Comparison of ENCODE assay signal across 8 cellular contexts in the genomic region with DNA sequence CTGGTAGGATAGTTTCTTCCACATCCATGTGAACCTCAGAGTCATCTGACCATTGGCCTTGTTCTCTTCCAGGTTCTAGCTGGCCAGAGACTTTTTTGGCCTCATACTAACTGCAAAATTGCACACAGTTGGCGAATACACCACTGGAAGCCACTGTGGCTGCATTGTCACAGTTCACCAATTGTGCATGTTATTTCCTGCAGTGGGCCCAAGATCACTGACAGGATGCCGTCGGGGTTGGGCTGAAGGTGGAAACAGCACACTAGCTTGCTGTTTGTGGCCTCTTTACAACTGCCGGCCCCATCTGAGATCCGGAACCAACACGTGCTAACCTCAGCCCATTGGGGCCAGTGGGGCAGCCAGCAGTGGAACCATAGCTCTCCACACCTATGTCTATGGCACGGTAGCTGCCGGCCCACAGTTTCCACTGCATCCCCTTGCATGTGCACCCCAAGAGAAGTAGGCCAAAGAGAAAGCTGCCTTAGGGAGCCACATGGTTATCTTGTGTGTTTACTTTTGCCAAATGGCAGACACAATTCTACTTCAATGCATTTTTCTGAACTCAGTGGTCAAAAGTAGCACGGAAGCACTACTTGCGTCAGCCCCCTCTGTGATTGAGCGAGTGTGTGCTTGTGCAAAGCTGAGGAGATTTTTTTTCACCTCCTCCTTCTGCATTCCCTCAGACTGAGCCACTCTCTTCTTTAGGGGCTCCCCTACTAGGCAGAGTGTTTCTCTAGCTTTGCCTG.
DNase-seq lines count a peak whose midpoint lies in the region; ATAC-seq, FAIRE-seq and TF ChIP-seq lines count a peak whose summit lies in the region.

No MANE protein-coding gene starts in this region.

- no peaks in the 10 kb centered on the region for H3K27me3 ChIP-seq in GM12878 (replicated peaks in 1 of 2; ENCODE audit: control insufficient read depth in 2 of 2, insufficient read depth in 2 of 2, low read length in 1 of 2)

- SMC1A ChIA-PET in GM12878 (lab: Charles Lee; ENCODE audit: uncharacterized antibody, unreplicated experiment): interaction anchor here (0.7 to 14.2 kb wide), 22 partner anchors 7 to 531 kb away, joined by 3 to 321 read pairs (median 9); no protein-coding TSS in a partner anchor

- RAD21 ChIA-PET in GM12878 (lab: Charles Lee; ENCODE audit: unreplicated experiment): interaction anchor here (0.7 to 15.7 kb wide), 34 partner anchors 7 to 537 kb away, joined by 3 to 343 read pairs (median 8); no protein-coding TSS in a partner anchor

- BruUV-seq in GM12878 (replicated peaks; lab: Mats Ljungman, UMichigan): no TSS peak

- peaks cover 12% of the 10 kb centered on the region for H3K79me2 ChIP-seq in GM12878 (ENCODE audit: control insufficient read depth, insufficient read depth, low read length)

- H3K9ac ChIP-seq in GM12878 (ENCODE audit: control insufficient read depth, insufficient read depth, low read length): peak overlapping the region; percentile 81

- TF ChIP-seq POLR2A in A549 (IDR thresholded peaks at IDR 0.05; ENCODE audit: low read length) (no peak), GM12878 (IDR thresholded peaks at IDR 0.05; ENCODE audit: low read depth, low read length) (peak; percentile 78)

- in situ Hi-C loops in GM12878 (cut with MboI): no loop called here

- no peak for DNase-seq in A549 (ENCODE audit: low read depth in 1 of 2, low spot score in 1 of 2)
- peak; percentile 25 for DNase-seq in T follicular helper cell (ENCODE audit: low read depth)
- peak; percentile 95 for DNase-seq in GM12878 (ENCODE audit: low read depth, low spot score)
- DNase-seq in foreskin melanocyte: no peak
- DNase-seq in D341Med (ENCODE audit: low spot score): no peak
- no peak for DNase-seq in middle frontal gyrus (ENCODE audit: extremely low spot score, low spot score)

- intact Hi-C loops in GM12878 (cut with micrococcal nuclease; ENCODE audit: unreplicated experiment): loop anchor here (1.0 to 10.0 kb wide), 9 partner anchors 15 to 531 kb away; no protein-coding TSS in a partner anchor

- H3K9me3 ChIP-seq in A549 (no peaks in the 10 kb centered on the region), GM12878 (replicated peaks; ENCODE audit: control insufficient read depth, insufficient read depth, low read length) (no peaks in the 10 kb centered on the region)

- FAIRE-seq in A549 (lab: Jason Lieb, UNC) (no peak), GM12878 (lab: Jason Lieb, UNC) (no peak)

- WGBS in A549 (ENCODE audit: missing lambda C conversion rate): 98% methylated on average over 11 of the region's 11 CpGs
- WGBS in GM12878 (ENCODE audit: insufficient coverage, insufficient replicate concordance, low lambda C conversion rate, missing lambda C conversion rate): 3% methylated on average over 11 of the region's 11 CpGs

- ATAC-seq in A549 (no peak), GM21528 (IDR thresholded peaks at IDR 0.05; ENCODE audit: low FRiP score, unreplicated experiment) (peak; percentile 37), GM12878 (peak; percentile 57)

- H4K20me1 ChIP-seq in GM12878 (ENCODE audit: control insufficient read depth, insufficient read depth): no peaks in the 10 kb centered on the region

- TF ChIP-seq EP300 in A549 (IDR thresholded peaks at IDR 0.05): no peak
- peak; percentile 68 to 84 for TF ChIP-seq EP300 in GM12878 (IDR thresholded peaks at IDR 0.05; ENCODE audit: borderline replicate concordance in 1 of 2, control insufficient read depth in 1 of 2, low read depth in 2 of 2, low read length in 2 of 2)

- peaks cover 29% of the 10 kb centered on the region for H3K4me1 ChIP-seq in A549
- peaks cover 89% of the 10 kb centered on the region for H3K4me1 ChIP-seq in GM12878 (ENCODE audit: control insufficient read depth, insufficient read depth, low read length)

- POLR2A ChIA-PET in A549 (lab: Yijun Ruan, JAX): no interaction called here
- POLR2A ChIA-PET in GM12878 (lab: Charles Lee): interaction anchor here (0.5 to 12.4 kb wide), 21 partner anchors 9 to 537 kb away, joined by 3 to 141 read pairs (median 6); no protein-coding TSS in a partner anchor

- CTCF ChIA-PET in A549 (lab: Yijun Ruan, JAX): interaction anchor here (1.1 kb wide), 1 partner anchor 34 kb away, joined by 3 read pairs; no protein-coding TSS in a partner anchor
- CTCF ChIA-PET in GM12878 (lab: Yijun Ruan, JAX): interaction anchor here (0.6 to 10.0 kb wide), 22 partner anchors 8 to 541 kb away, joined by 3 to 73 read pairs (median 4); no protein-coding TSS in a partner anchor

- H3K27ac ChIP-seq in A549 (peak overlapping the region; percentile 49 to 59; a peak in 4 of 6 replicates), GM12878 (ENCODE audit: control insufficient read depth, insufficient read depth) (peak overlapping the region; percentile 92), skin epidermis (peak overlapping the region in 20 of 21 experiments; percentile 11 to 91 (median 57))

- no peak overlapping the region for H3K4me3 ChIP-seq in A549
- H3K4me3 ChIP-seq in GM12878: no peak overlapping the region
- H3K4me3 ChIP-seq in skin epidermis: no peak overlapping the region

- TF ChIP-seq RAD21 in A549 (conservative IDR thresholded peaks at IDR 0.05 in 1 of 2, IDR thresholded peaks at IDR 0.05 in 1 of 2) (no peak), GM12878 (IDR thresholded peaks at IDR 0.05; ENCODE audit: insufficient read depth, low read depth, low read length) (peak; percentile 20; the same call in 1 of the 2 replicates)

- H3K36me3 ChIP-seq in GM12878 (ENCODE audit: control insufficient read depth in 2 of 2, insufficient read depth in 2 of 2, low read length in 1 of 2): no peaks in the 10 kb centered on the region

- H2AFZ ChIP-seq in GM12878 (ENCODE audit: control insufficient read depth, low read depth, low read length): no peak overlapping the region; the same call in 1 of the 2 replicates

- TF ChIP-seq CTCF in A549 (IDR thresholded peaks at IDR 0.05) (no peak), GM12878 (IDR thresholded peaks at IDR 0.05 in 2 of 3, conservative IDR thresholded peaks at IDR 0.05 in 1 of 3; ENCODE audit: control insufficient read depth in 2 of 3, extremely low read depth in 1 of 3, insufficient read depth in 1 of 3, low read depth in 3 of 3, low read length in 3 of 3) (no peak)

- no peak overlapping the region for H3K4me2 ChIP-seq in A549
- peak overlapping the region; percentile 53 for H3K4me2 ChIP-seq in GM12878 (ENCODE audit: control insufficient read depth, insufficient read depth)

TF ChIP-seq in A549, 52 proteins besides CTCF, POLR2A, EP300 and RAD21:
- TF ChIP-seq HOXB5 (CRISPR knock-in tag; IDR thresholded peaks at IDR 0.05) (no peak), HOXA7 (CRISPR knock-in tag; IDR thresholded peaks at IDR 0.05) (no peak), KDM5A (IDR thresholded peaks at IDR 0.05) (no peak)
- TF ChIP-seq, protein P1, sequence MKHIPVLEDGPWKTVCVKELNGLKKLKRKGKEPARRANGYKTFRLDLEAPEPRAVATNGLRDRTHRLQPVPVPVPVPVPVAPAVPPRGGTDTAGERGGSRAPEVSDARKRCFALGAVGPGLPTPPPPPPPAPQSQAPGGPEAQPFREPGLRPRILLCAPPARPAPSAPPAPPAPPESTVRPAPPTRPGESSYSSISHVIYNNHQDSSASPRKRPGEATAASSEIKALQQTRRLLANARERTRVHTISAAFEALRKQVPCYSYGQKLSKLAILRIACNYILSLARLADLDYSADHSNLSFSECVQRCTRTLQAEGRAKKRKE (CRISPR knock-in tag; IDR thresholded peaks at IDR 0.05; ENCODE audit: low read depth): no peak

TF ChIP-seq in GM12878, 131 proteins besides CTCF, POLR2A, EP300 and RAD21 (continues in another document):
- TF ChIP-seq, protein P2, sequence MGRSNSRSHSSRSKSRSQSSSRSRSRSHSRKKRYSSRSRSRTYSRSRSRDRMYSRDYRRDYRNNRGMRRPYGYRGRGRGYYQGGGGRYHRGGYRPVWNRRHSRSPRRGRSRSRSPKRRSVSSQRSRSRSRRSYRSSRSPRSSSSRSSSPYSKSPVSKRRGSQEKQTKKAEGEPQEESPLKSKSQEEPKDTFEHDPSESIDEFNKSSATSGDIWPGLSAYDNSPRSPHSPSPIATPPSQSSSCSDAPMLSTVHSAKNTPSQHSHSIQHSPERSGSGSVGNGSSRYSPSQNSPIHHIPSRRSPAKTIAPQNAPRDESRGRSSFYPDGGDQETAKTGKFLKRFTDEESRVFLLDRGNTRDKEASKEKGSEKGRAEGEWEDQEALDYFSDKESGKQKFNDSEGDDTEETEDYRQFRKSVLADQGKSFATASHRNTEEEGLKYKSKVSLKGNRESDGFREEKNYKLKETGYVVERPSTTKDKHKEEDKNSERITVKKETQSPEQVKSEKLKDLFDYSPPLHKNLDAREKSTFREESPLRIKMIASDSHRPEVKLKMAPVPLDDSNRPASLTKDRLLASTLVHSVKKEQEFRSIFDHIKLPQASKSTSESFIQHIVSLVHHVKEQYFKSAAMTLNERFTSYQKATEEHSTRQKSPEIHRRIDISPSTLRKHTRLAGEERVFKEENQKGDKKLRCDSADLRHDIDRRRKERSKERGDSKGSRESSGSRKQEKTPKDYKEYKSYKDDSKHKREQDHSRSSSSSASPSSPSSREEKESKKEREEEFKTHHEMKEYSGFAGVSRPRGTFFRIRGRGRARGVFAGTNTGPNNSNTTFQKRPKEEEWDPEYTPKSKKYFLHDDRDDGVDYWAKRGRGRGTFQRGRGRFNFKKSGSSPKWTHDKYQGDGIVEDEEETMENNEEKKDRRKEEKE (IDR thresholded peaks at IDR 0.05): no peak
- TF ChIP-seq SMAD1 (IDR thresholded peaks at IDR 0.05; ENCODE audit: low read depth, partially characterized antibody) (peak; percentile 5), HCFC1 (IDR thresholded peaks at IDR 0.05; ENCODE audit: low read length) (no peak), SMARCA5 (IDR thresholded peaks at IDR 0.05) (peak; percentile 40; the same call in 1 of the 2 replicates), EGR1 (IDR thresholded peaks at IDR 0.05; ENCODE audit: borderline replicate concordance in 1 of 2, low read depth in 2 of 2, low read length in 2 of 2) (no peak), POLR2AphosphoS5 (IDR thresholded peaks at IDR 0.05; ENCODE audit: low read length) (peak; percentile 68), ZZZ3 (IDR thresholded peaks at IDR 0.05; ENCODE audit: control insufficient read depth, insufficient read length, low read depth) (no peak), NFYA (IDR thresholded peaks at IDR 0.05; ENCODE audit: borderline replicate concordance, low read depth, low read length) (no peak), GATAD2B (conservative IDR thresholded peaks at IDR 0.05; ENCODE audit: low read depth) (peak; percentile 84)
- TF ChIP-seq, protein P3, sequence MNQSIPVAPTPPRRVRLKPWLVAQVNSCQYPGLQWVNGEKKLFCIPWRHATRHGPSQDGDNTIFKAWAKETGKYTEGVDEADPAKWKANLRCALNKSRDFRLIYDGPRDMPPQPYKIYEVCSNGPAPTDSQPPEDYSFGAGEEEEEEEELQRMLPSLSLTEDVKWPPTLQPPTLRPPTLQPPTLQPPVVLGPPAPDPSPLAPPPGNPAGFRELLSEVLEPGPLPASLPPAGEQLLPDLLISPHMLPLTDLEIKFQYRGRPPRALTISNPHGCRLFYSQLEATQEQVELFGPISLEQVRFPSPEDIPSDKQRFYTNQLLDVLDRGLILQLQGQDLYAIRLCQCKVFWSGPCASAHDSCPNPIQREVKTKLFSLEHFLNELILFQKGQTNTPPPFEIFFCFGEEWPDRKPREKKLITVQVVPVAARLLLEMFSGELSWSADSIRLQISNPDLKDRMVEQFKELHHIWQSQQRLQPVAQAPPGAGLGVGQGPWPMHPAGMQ (IDR thresholded peaks at IDR 0.05; ENCODE audit: borderline replicate concordance): no peak

Comparison
In these comparisons a context has a peak if more than half of its experiments do, and no peak if none do; other contexts are left out.
1. ATAC-seq: peak in GM21528 (single experiment) and GM12878 (single experiment); none in A549 (0 of 2).
2. DNase-seq: peak in T follicular helper cell (single experiment) and GM12878 (single experiment); none in A549 (0 of 2), foreskin melanocyte (single experiment), D341Med (single experiment) and middle frontal gyrus (single experiment).
3. Peak in every context shown above with its lines, with median percentiles within 50 percentile points of each other: H3K27ac ChIP-seq.